1 cellular context compared by ENCODE assay signal in the genomic region with DNA sequence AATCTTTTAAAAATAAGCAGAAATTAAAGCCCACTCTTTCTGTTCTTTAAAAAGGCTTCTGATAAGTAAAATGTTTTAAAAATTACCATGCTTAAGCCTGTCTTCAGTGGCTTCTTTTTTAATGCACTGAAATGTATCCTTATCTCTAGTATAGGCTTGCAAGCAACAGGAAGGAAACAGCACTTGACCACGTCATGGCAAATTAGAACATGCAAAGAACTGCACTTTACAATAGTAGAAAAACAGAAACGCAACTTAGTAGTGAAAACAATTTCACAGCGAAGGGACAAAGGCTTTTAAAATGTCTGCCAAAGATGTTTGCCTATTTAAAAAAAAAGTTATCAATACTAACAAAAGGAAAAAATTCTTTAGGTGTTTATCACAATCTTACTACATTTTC.
TF ChIP-seq lines count a peak whose summit lies in the region.

No MANE protein-coding gene starts in this region.

TF ChIP-seq in HEK293, 187 proteins besides CTCF, POLR2A, EP300 and RAD21 (continued from another document and continues in another):
- TF ChIP-seq, protein P1, sequence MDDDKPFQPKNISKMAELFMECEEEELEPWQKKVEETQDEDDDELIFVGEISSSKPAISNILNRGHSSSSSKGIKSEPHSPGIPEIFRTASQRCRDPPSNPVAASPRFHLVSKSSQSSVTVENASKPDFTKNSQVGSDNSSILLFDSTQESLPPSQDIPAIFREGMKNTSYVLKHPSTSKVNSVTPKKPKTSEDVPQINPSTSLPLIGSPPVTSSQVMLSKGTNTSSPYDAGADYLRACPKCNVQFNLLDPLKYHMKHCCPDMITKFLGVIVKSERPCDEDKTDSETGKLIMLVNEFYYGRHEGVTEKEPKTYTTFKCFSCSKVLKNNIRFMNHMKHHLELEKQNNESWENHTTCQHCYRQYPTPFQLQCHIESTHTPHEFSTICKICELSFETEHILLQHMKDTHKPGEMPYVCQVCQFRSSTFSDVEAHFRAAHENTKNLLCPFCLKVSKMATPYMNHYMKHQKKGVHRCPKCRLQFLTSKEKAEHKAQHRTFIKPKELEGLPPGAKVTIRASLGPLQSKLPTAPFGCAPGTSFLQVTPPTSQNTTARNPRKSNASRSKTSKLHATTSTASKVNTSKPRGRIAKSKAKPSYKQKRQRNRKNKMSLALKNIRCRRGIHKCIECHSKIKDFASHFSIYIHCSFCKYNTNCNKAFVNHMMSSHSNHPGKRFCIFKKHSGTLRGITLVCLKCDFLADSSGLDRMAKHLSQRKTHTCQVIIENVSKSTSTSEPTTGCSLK (tag by site-specific recombination; IDR thresholded peaks at IDR 0.05): no peak
- TF ChIP-seq GLIS1 (tag by site-specific recombination; IDR thresholded peaks at IDR 0.05) (no peak), GLI4 (tag by site-specific recombination; IDR thresholded peaks at IDR 0.05) (no peak), ZNF658 (tag by site-specific recombination; IDR thresholded peaks at IDR 0.05) (no peak), ZNF274 (IDR thresholded peaks at IDR 0.05; ENCODE audit: low read length) (no peak), ZNF274 (tag by site-specific recombination; IDR thresholded peaks at IDR 0.05; ENCODE audit: borderline replicate concordance) (no peak), ZFHX2 (tag by site-specific recombination; conservative IDR thresholded peaks at IDR 0.05) (no peak), SP2 (tag by site-specific recombination; IDR thresholded peaks at IDR 0.05) (no peak), PRDM1 (tag by site-specific recombination; IDR thresholded peaks at IDR 0.05) (peak; percentile 43; the same call in 1 of the 2 replicates), ZNF423 (tag by site-specific recombination; IDR thresholded peaks at IDR 0.05) (no peak), ZXDB (tag by site-specific recombination; IDR thresholded peaks at IDR 0.05) (no peak), ZNF621 (tag by site-specific recombination; IDR thresholded peaks at IDR 0.05) (no peak), ZBTB21 (tag by site-specific recombination; IDR thresholded peaks at IDR 0.05) (peak; percentile 73; the same call in 1 of the 2 replicates), ZNF311 (tag by site-specific recombination; IDR thresholded peaks at IDR 0.05; ENCODE audit: borderline replicate concordance) (no peak), ZNF223 (tag by site-specific recombination; IDR thresholded peaks at IDR 0.05) (no peak), SP7 (tag by site-specific recombination; IDR thresholded peaks at IDR 0.05) (0 out of 2 replicates have a peak, but pooled peaks have one; percentile 21), SCRT2 (tag by site-specific recombination; IDR thresholded peaks at IDR 0.05) (peak; percentile 94), ZNF777 (tag by site-specific recombination; IDR thresholded peaks at IDR 0.05; ENCODE audit: borderline replicate concordance) (no peak), ZNF16 (tag by site-specific recombination; IDR thresholded peaks at IDR 0.05; ENCODE audit: low read depth) (no peak), ZEB2 (tag by site-specific recombination; IDR thresholded peaks at IDR 0.05) (no peak; the same call in 1 of the 2 replicates), ZNF76 (tag by site-specific recombination; IDR thresholded peaks at IDR 0.05; ENCODE audit: borderline replicate concordance, low read depth) (no peak), ZNF350 (tag by site-specific recombination; IDR thresholded peaks at IDR 0.05) (no peak), ZBTB17 (tag by site-specific recombination; IDR thresholded peaks at IDR 0.05) (no peak), ZSCAN16 (tag by site-specific recombination; IDR thresholded peaks at IDR 0.05) (no peak), ZSCAN23 (tag by site-specific recombination; IDR thresholded peaks at IDR 0.05) (no peak), ZBTB1 (tag by site-specific recombination; IDR thresholded peaks at IDR 0.05) (no peak), FEZF1 (tag by site-specific recombination; IDR thresholded peaks at IDR 0.05) (peak; percentile 32; the same call in 1 of the 2 replicates), ZNF530 (tag by site-specific recombination; IDR thresholded peaks at IDR 0.05; ENCODE audit: low read depth) (no peak), KLF8 (tag by site-specific recombination; IDR thresholded peaks at IDR 0.05) (no peak), KLF7 (tag by site-specific recombination; IDR thresholded peaks at IDR 0.05; ENCODE audit: borderline replicate concordance) (no peak), ZNF366 (tag by site-specific recombination; conservative IDR thresholded peaks at IDR 0.05) (no peak), ZNF341 (tag by site-specific recombination; IDR thresholded peaks at IDR 0.05; ENCODE audit: low read depth) (no peak), ZNF660 (tag by site-specific recombination; IDR thresholded peaks at IDR 0.05) (peak; percentile 51; the same call in 1 of the 2 replicates), ZNF266 (tag by site-specific recombination; IDR thresholded peaks at IDR 0.05; ENCODE audit: low read depth) (no peak)
- TF ChIP-seq, protein P2, sequence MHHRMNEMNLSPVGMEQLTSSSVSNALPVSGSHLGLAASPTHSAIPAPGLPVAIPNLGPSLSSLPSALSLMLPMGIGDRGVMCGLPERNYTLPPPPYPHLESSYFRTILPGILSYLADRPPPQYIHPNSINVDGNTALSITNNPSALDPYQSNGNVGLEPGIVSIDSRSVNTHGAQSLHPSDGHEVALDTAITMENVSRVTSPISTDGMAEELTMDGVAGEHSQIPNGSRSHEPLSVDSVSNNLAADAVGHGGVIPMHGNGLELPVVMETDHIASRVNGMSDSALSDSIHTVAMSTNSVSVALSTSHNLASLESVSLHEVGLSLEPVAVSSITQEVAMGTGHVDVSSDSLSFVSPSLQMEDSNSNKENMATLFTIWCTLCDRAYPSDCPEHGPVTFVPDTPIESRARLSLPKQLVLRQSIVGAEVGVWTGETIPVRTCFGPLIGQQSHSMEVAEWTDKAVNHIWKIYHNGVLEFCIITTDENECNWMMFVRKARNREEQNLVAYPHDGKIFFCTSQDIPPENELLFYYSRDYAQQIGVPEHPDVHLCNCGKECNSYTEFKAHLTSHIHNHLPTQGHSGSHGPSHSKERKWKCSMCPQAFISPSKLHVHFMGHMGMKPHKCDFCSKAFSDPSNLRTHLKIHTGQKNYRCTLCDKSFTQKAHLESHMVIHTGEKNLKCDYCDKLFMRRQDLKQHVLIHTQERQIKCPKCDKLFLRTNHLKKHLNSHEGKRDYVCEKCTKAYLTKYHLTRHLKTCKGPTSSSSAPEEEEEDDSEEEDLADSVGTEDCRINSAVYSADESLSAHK (tag by site-specific recombination; IDR thresholded peaks at IDR 0.05): no peak
- TF ChIP-seq, protein P3, sequence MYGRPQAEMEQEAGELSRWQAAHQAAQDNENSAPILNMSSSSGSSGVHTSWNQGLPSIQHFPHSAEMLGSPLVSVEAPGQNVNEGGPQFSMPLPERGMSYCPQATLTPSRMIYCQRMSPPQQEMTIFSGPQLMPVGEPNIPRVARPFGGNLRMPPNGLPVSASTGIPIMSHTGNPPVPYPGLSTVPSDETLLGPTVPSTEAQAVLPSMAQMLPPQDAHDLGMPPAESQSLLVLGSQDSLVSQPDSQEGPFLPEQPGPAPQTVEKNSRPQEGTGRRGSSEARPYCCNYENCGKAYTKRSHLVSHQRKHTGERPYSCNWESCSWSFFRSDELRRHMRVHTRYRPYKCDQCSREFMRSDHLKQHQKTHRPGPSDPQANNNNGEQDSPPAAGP (tag by site-specific recombination; IDR thresholded peaks at IDR 0.05): no peak
- TF ChIP-seq, protein P4, sequence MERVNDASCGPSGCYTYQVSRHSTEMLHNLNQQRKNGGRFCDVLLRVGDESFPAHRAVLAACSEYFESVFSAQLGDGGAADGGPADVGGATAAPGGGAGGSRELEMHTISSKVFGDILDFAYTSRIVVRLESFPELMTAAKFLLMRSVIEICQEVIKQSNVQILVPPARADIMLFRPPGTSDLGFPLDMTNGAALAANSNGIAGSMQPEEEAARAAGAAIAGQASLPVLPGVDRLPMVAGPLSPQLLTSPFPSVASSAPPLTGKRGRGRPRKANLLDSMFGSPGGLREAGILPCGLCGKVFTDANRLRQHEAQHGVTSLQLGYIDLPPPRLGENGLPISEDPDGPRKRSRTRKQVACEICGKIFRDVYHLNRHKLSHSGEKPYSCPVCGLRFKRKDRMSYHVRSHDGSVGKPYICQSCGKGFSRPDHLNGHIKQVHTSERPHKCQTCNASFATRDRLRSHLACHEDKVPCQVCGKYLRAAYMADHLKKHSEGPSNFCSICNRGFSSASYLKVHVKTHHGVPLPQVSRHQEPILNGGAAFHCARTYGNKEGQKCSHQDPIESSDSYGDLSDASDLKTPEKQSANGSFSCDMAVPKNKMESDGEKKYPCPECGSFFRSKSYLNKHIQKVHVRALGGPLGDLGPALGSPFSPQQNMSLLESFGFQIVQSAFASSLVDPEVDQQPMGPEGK (tag by site-specific recombination; IDR thresholded peaks at IDR 0.05): no peak
- TF ChIP-seq, protein P5, sequence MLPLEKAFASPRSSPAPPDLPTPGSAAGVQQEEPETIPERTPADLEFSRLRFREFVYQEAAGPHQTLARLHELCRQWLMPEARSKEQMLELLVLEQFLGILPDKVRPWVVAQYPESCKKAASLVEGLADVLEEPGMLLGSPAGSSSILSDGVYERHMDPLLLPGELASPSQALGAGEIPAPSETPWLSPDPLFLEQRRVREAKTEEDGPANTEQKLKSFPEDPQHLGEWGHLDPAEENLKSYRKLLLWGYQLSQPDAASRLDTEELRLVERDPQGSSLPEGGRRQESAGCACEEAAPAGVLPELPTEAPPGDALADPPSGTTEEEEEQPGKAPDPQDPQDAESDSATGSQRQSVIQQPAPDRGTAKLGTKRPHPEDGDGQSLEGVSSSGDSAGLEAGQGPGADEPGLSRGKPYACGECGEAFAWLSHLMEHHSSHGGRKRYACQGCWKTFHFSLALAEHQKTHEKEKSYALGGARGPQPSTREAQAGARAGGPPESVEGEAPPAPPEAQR (tag by site-specific recombination; IDR thresholded peaks at IDR 0.05): no peak
- TF ChIP-seq, protein P6, sequence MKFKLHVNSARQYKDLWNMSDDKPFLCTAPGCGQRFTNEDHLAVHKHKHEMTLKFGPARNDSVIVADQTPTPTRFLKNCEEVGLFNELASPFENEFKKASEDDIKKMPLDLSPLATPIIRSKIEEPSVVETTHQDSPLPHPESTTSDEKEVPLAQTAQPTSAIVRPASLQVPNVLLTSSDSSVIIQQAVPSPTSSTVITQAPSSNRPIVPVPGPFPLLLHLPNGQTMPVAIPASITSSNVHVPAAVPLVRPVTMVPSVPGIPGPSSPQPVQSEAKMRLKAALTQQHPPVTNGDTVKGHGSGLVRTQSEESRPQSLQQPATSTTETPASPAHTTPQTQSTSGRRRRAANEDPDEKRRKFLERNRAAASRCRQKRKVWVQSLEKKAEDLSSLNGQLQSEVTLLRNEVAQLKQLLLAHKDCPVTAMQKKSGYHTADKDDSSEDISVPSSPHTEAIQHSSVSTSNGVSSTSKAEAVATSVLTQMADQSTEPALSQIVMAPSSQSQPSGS (tag by site-specific recombination; IDR thresholded peaks at IDR 0.05; ENCODE audit: low read depth): peak; percentile 38; the same call in 1 of the 2 replicates
- TF ChIP-seq, protein P7, sequence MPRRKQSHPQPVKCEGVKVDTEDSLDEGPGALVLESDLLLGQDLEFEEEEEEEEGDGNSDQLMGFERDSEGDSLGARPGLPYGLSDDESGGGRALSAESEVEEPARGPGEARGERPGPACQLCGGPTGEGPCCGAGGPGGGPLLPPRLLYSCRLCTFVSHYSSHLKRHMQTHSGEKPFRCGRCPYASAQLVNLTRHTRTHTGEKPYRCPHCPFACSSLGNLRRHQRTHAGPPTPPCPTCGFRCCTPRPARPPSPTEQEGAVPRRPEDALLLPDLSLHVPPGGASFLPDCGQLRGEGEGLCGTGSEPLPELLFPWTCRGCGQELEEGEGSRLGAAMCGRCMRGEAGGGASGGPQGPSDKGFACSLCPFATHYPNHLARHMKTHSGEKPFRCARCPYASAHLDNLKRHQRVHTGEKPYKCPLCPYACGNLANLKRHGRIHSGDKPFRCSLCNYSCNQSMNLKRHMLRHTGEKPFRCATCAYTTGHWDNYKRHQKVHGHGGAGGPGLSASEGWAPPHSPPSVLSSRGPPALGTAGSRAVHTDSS (tag by site-specific recombination; IDR thresholded peaks at IDR 0.05): no peak
- TF ChIP-seq, protein P8, sequence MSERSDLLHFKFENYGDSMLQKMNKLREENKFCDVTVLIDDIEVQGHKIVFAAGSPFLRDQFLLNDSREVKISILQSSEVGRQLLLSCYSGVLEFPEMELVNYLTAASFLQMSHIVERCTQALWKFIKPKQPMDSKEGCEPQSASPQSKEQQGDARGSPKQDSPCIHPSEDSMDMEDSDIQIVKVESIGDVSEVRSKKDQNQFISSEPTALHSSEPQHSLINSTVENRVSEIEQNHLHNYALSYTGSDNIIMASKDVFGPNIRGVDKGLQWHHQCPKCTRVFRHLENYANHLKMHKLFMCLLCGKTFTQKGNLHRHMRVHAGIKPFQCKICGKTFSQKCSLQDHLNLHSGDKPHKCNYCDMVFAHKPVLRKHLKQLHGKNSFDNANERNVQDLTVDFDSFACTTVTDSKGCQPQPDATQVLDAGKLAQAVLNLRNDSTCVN (tag by site-specific recombination; optimal IDR thresholded peaks at IDR 0.05): no peak
- TF ChIP-seq, protein P9, sequence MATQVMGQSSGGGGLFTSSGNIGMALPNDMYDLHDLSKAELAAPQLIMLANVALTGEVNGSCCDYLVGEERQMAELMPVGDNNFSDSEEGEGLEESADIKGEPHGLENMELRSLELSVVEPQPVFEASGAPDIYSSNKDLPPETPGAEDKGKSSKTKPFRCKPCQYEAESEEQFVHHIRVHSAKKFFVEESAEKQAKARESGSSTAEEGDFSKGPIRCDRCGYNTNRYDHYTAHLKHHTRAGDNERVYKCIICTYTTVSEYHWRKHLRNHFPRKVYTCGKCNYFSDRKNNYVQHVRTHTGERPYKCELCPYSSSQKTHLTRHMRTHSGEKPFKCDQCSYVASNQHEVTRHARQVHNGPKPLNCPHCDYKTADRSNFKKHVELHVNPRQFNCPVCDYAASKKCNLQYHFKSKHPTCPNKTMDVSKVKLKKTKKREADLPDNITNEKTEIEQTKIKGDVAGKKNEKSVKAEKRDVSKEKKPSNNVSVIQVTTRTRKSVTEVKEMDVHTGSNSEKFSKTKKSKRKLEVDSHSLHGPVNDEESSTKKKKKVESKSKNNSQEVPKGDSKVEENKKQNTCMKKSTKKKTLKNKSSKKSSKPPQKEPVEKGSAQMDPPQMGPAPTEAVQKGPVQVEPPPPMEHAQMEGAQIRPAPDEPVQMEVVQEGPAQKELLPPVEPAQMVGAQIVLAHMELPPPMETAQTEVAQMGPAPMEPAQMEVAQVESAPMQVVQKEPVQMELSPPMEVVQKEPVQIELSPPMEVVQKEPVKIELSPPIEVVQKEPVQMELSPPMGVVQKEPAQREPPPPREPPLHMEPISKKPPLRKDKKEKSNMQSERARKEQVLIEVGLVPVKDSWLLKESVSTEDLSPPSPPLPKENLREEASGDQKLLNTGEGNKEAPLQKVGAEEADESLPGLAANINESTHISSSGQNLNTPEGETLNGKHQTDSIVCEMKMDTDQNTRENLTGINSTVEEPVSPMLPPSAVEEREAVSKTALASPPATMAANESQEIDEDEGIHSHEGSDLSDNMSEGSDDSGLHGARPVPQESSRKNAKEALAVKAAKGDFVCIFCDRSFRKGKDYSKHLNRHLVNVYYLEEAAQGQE (tag by site-specific recombination; IDR thresholded peaks at IDR 0.05): no peak
- TF ChIP-seq, protein P10, sequence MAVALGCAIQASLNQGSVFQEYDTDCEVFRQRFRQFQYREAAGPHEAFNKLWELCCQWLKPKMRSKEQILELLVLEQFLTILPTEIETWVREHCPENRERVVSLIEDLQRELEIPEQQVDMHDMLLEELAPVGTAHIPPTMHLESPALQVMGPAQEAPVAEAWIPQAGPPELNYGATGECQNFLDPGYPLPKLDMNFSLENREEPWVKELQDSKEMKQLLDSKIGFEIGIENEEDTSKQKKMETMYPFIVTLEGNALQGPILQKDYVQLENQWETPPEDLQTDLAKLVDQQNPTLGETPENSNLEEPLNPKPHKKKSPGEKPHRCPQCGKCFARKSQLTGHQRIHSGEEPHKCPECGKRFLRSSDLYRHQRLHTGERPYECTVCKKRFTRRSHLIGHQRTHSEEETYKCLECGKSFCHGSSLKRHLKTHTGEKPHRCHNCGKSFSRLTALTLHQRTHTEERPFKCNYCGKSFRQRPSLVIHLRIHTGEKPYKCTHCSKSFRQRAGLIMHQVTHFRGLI (tag by site-specific recombination; IDR thresholded peaks at IDR 0.05): no peak
